In genomic region chr17:10036511-10037061, GRCh38 we compare ENCODE assay signal across 12 cellular contexts.
A peak's percentile ranks its signal among the peaks of the same experiment; 100 is the strongest.
DNase-seq lines count a peak whose midpoint lies in the region; ATAC-seq and TF ChIP-seq lines count a peak whose summit lies in the region.
"Had no signal": no experiment of that assay in that cellular context is flagged by ENCODE, and none has a peak within 500 bp of the region (broad histone marks: within the 10 kb centered on the region; RNA-seq: fewer than 3 reads in every experiment).

No MANE protein-coding gene starts in this region.

- H3K36me3 Mint-ChIP-seq in neural crest cell (ENCODE audit: low read depth): peaks cover 2% of the 10 kb centered on the region

- TF ChIP-seq POLR2A in tibial nerve (IDR thresholded peaks at IDR 0.05): peak; percentile 68 to 87

- peak overlapping the region; percentile 80 for H3K4me3 Mint-ChIP-seq in neural crest cell

- TF ChIP-seq CTCF in heart right ventricle (IDR thresholded peaks at IDR 0.05): no peak
- TF ChIP-seq CTCF in neural crest cell (conservative IDR thresholded peaks at IDR 0.05): no peak
- TF ChIP-seq CTCF in tibial nerve (IDR thresholded peaks at IDR 0.05): peak in 1 of 5 experiments; percentile 26

- WGBS in adipose tissue, 3 donors: 32 to 51% (median 38%) methylated on average over 11 of the region's 11 CpGs
- WGBS in heart right ventricle, 2 donors: 62 to 70% methylated on average over 11 of the region's 11 CpGs
- 22 to 24% methylated on average over 11 of the region's 11 CpGs for WGBS in tibial nerve, 2 donors

- peaks cover 5% of the 10 kb centered on the region for H3K9me3 Mint-ChIP-seq in neural crest cell

- peak overlapping the region in 9 of 10 donors; percentile 30 to 56 (median 51) for H3K4me3 ChIP-seq in heart right ventricle
- peak overlapping the region; percentile 47 to 59 (median 56) for H3K4me3 ChIP-seq in tibial nerve

- peaks cover 78% of the 10 kb centered on the region for H3K4me1 Mint-ChIP-seq in neural crest cell

- TF ChIP-seq EP300 in tibial nerve (IDR thresholded peaks at IDR 0.05): peak in 1 of 2 donors; percentile 98

- H3K27me3 Mint-ChIP-seq in neural crest cell (ENCODE audit: low read depth): no peaks in the 10 kb centered on the region

- peak overlapping the region; percentile 66 for H3K27ac ChIP-seq in adipose tissue (ENCODE audit: low read depth, low read length)
- H3K27ac ChIP-seq in heart right ventricle: peak overlapping the region; percentile 65 to 91 (median 86)
- H3K27ac ChIP-seq in tibial nerve: peak overlapping the region; percentile 83 to 97 (median 88)

- H3K27ac Mint-ChIP-seq in neural crest cell (ENCODE audit: unreplicated experiment): peak overlapping the region; percentile 100

- H3K36me3 ChIP-seq in heart right ventricle (no peaks in the 10 kb centered on the region), tibial nerve (no peaks in the 10 kb centered on the region)

- intact Hi-C loops in heart right ventricle (cut with DNase I): loop anchor here in 1 of 10 donors (5.0 kb wide), 1 partner anchor 91 kb away; no protein-coding TSS in a partner anchor

- peaks cover 0 to 73% (median 5%) of the 10 kb centered on the region in 9 donors for H3K4me1 ChIP-seq in heart right ventricle
- H3K4me1 ChIP-seq in tibial nerve: peaks cover 0 to 81% (median 17%) of the 10 kb centered on the region in 4 donors

- ATAC-seq in heart right ventricle (peak; percentile 83 to 93 (median 87)), GM18909 (IDR thresholded peaks at IDR 0.05; ENCODE audit: poor library complexity, unreplicated experiment) (no peak)

- DNase-seq in heart right ventricle (peak; percentile 77 to 79), neural crest cell (ENCODE audit: low read depth, low spot score) (peak; percentile 41), tibial nerve (ENCODE audit: low spot score in 2 of 2) (peak; percentile 73 to 74), cerebellum (ENCODE audit: low spot score) (no peak), NCI-H2029 (lab: John Stamatoyannopoulos, UW) (no peak), kidney glomerular epithelial cell (lab: John Stamatoyannopoulos, UW) (no peak)
- DNase-seq: activated CD4-positive, alpha-beta T cell treated with anti-CD3 and anti-CD28 coated beads, Interleukin-2, amount 50 U/mL, for 1 hour; foreskin fibroblast; IMR-90; NCI-H446 had no signal

- no peaks in the 10 kb centered on the region for H3K9me3 ChIP-seq in heart right ventricle
- no peaks in the 10 kb centered on the region for H3K9me3 ChIP-seq in tibial nerve

- H3K27me3 ChIP-seq in heart right ventricle: no peaks in the 10 kb centered on the region
- H3K27me3 ChIP-seq in tibial nerve: no peaks in the 10 kb centered on the region

Comparison
In these comparisons a context has a peak if more than half of its experiments do, and no peak if none do; other contexts are left out.
1. DNase-seq: peak in heart right ventricle (2 of 2), neural crest cell (single experiment) and tibial nerve (2 of 2); none in cerebellum (single experiment), NCI-H2029 (single experiment) and kidney glomerular epithelial cell (single experiment).
2. Peak in every context shown above with its lines, with median percentiles within 50 percentile points of each other: H3K27ac ChIP-seq.